1 cellular context compared by ENCODE assay signal in the genomic region with DNA sequence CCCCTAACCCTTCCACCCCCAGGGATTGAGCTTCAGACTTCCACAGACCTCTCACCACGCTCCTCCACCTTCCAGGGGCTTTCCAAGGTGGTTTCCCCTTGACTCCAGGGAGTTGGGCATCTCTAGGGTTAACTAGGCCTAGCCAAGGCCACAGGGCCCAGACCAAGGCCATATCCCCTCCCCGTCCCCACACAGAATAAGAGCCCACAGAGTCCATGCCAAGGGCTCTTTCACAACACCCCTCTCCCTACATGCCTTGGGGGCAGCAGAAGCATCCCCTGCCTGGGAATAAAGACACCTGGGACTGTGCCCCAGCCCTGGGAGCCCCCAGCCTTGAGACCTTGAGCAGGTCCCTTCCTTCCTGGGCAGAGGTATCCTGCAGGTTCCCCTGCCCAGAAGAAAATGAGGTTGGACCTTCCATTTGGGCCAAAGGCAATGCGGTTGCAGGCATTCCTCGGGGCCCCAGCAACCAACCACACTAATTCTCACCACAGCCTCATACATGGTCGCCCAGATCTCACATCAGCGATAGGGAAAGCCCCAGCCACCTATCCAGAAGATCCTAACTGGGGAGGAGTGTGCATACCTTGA.
TF ChIP-seq lines count a peak whose summit lies in the region.

No MANE protein-coding gene starts in this region.

TF ChIP-seq in IMR-90, 13 proteins besides CTCF, POLR2A, EP300 and RAD21:
- no peak for TF ChIP-seq FOS (IDR thresholded peaks at IDR 0.05; ENCODE audit: low read depth, low read length)
- no peak for TF ChIP-seq BHLHE40 (IDR thresholded peaks at IDR 0.05; ENCODE audit: low read depth, low read length)
- TF ChIP-seq RCOR1 (IDR thresholded peaks at IDR 0.05; ENCODE audit: insufficient replicate concordance, low read length) = no peak
- no peak for TF ChIP-seq NFE2L2 (IDR thresholded peaks at IDR 0.05; ENCODE audit: low read depth, low read length)
- TF ChIP-seq SMC3 (IDR thresholded peaks at IDR 0.05; ENCODE audit: low read depth, low read length) = no peak
- no peak for TF ChIP-seq MXI1 (IDR thresholded peaks at IDR 0.05; ENCODE audit: borderline replicate concordance, low read depth, low read length)
- TF ChIP-seq MAFK (IDR thresholded peaks at IDR 0.05; ENCODE audit: low read depth, low read length) = no peak
- no peak for TF ChIP-seq RFX5 (IDR thresholded peaks at IDR 0.05; ENCODE audit: low read depth, low read length)
- TF ChIP-seq, protein P1, sequence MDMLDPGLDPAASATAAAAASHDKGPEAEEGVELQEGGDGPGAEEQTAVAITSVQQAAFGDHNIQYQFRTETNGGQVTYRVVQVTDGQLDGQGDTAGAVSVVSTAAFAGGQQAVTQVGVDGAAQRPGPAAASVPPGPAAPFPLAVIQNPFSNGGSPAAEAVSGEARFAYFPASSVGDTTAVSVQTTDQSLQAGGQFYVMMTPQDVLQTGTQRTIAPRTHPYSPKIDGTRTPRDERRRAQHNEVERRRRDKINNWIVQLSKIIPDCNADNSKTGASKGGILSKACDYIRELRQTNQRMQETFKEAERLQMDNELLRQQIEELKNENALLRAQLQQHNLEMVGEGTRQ (IDR thresholded peaks at IDR 0.05; ENCODE audit: low read depth, low read length) = no peak
- no peak for TF ChIP-seq CEBPB (IDR thresholded peaks at IDR 0.05; ENCODE audit: low read depth, low read length)
- TF ChIP-seq MAZ (IDR thresholded peaks at IDR 0.05; ENCODE audit: borderline replicate concordance, low read depth, low read length) = no peak
- TF ChIP-seq, protein P2, sequence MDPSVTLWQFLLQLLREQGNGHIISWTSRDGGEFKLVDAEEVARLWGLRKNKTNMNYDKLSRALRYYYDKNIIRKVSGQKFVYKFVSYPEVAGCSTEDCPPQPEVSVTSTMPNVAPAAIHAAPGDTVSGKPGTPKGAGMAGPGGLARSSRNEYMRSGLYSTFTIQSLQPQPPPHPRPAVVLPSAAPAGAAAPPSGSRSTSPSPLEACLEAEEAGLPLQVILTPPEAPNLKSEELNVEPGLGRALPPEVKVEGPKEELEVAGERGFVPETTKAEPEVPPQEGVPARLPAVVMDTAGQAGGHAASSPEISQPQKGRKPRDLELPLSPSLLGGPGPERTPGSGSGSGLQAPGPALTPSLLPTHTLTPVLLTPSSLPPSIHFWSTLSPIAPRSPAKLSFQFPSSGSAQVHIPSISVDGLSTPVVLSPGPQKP (IDR thresholded peaks at IDR 0.05; ENCODE audit: borderline replicate concordance, low read depth, low read length) = no peak
- TF ChIP-seq CHD1 (IDR thresholded peaks at IDR 0.05; ENCODE audit: low read depth, low read length) = no peak
TF ChIP-seq in IMR-90: peak in this region for 0.
